Comparison of ENCODE assay signal across 17 cellular contexts in genomic region chr18:44238449-44238848, GRCh38.
"Had no signal": no experiment of that assay in that cellular context is flagged by ENCODE, and none has a peak within 500 bp of the region (broad histone marks: within the 10 kb centered on the region; RNA-seq: fewer than 3 reads in every experiment).

No MANE protein-coding gene starts in this region.

- H3K4me1 ChIP-seq: adrenal gland, gastrocnemius medialis, prostate gland, tibial artery had no signal

- H3K9me3 ChIP-seq: adrenal gland, gastrocnemius medialis, neutrophil, ovary, prostate gland, tibial artery had no signal

- ATAC-seq: activated T-helper 17 cell treated with anti-CD3 and anti-CD28 coated beads, Interleukin-2, amount 50 U/mL, for 72 hours; gastrocnemius medialis; left colon had no signal

- DNase-seq: activated naive CD4-positive, alpha-beta T cell; activated T-cell treated with anti-CD3 and anti-CD28 coated beads, Interleukin-2, amount 50 U/mL, for 1 hour; adrenal gland; effector CD8-positive, alpha-beta T cell; gastrocnemius medialis; head of caudate nucleus; hypothalamus; left colon; mesenchymal stem cell; ovary; stimulated activated CD4-positive, alpha-beta T cell treated with anti-CD3 and anti-CD28 coated beads, Interleukin-1b, Interleukin-23, amount 100 ng/mL, for 48 hours; substantia nigra; T-helper 1 cell; tibial artery had no signal

- H3K36me3 ChIP-seq: adrenal gland, gastrocnemius medialis, neutrophil, ovary, prostate gland, tibial artery had no signal

- H3K27me3 ChIP-seq: adrenal gland, gastrocnemius medialis, neutrophil, ovary, tibial artery had no signal

- H3K4me3 ChIP-seq: adrenal gland, gastrocnemius medialis, ovary, prostate gland, tibial artery had no signal

- H3K27ac ChIP-seq: adrenal gland, gastrocnemius medialis, neutrophil, ovary, prostate gland, tibial artery had no signal
